9 cellular contexts compared by ENCODE assay signal in genomic region chr18:58321986-58322385, GRCh38.
DNase-seq lines count a peak whose midpoint lies in the region; ATAC-seq, FAIRE-seq and TF ChIP-seq lines count a peak whose summit lies in the region.
"Had no signal": no experiment of that assay in that cellular context is flagged by ENCODE, and none has a peak within 500 bp of the region (broad histone marks: within the 10 kb centered on the region; RNA-seq: fewer than 3 reads in every experiment).

No MANE protein-coding gene starts in this region.

- H3K27me3 ChIP-seq in naive thymus-derived CD4-positive, alpha-beta T cell (ENCODE audit: control insufficient read depth in 2 of 2, insufficient read depth in 2 of 2, low read length in 2 of 2) = no peaks in the 10 kb centered on the region

- ATAC-seq in HG03460 (IDR thresholded peaks at IDR 0.05; ENCODE audit: unreplicated experiment) = peak; percentile 76
- peak; percentile 77 for ATAC-seq in activated CD8-positive, alpha-beta T cell treated with anti-CD3 and anti-CD28 coated beads, Interleukin-2, amount 10 ng/mL, durations not matched to agents 7 days and 5 days
- peak; percentile 90 for ATAC-seq in naive thymus-derived CD4-positive, alpha-beta T cell

- H3K9me3 Mint-ChIP-seq in activated CD8-positive, alpha-beta T cell treated with anti-CD3 and anti-CD28 coated beads, Interleukin-2, amount 10 ng/mL, durations not matched to agents 7 days and 5 days (ENCODE audit: insufficient read depth) = no peaks in the 10 kb centered on the region
- H3K9me3 Mint-ChIP-seq in naive thymus-derived CD4-positive, alpha-beta T cell = no peaks in the 10 kb centered on the region

- no peak overlapping the region for H3K4me3 Mint-ChIP-seq in activated CD8-positive, alpha-beta T cell treated with anti-CD3 and anti-CD28 coated beads, Interleukin-2, amount 10 ng/mL, durations not matched to agents 7 days and 5 days
- H3K4me3 Mint-ChIP-seq in naive thymus-derived CD4-positive, alpha-beta T cell = peak overlapping the region in 9 of 10 donors; percentile 31 to 75 (median 57)

- no peaks in the 10 kb centered on the region for H3K9me3 ChIP-seq in naive thymus-derived CD4-positive, alpha-beta T cell (ENCODE audit: control insufficient read depth in 2 of 3, low read length in 3 of 3)

- H3K36me3 ChIP-seq in naive thymus-derived CD4-positive, alpha-beta T cell (ENCODE audit: control insufficient read depth in 2 of 3, insufficient read depth in 3 of 3, low read length in 3 of 3) = no peaks in the 10 kb centered on the region

- no peak overlapping the region for H3K27ac Mint-ChIP-seq in activated CD8-positive, alpha-beta T cell treated with anti-CD3 and anti-CD28 coated beads, Interleukin-2, amount 10 ng/mL, durations not matched to agents 7 days and 5 days
- H3K27ac Mint-ChIP-seq in naive thymus-derived CD4-positive, alpha-beta T cell = peak overlapping the region in 8 of 9 donors; percentile 7 to 75 (median 58)

- intact Hi-C loops in naive thymus-derived CD4-positive, alpha-beta T cell (cut with micrococcal nuclease) = loop anchor here (1.0 to 10.0 kb wide), 10 partner anchors 11 to 443 kb away; no protein-coding TSS in a partner anchor

- no peaks in the 10 kb centered on the region for H3K36me3 Mint-ChIP-seq in activated CD8-positive, alpha-beta T cell treated with anti-CD3 and anti-CD28 coated beads, Interleukin-2, amount 10 ng/mL, durations not matched to agents 7 days and 5 days (ENCODE audit: low read depth)
- H3K36me3 Mint-ChIP-seq in naive thymus-derived CD4-positive, alpha-beta T cell = no peaks in the 10 kb centered on the region

- peak; percentile 34 for DNase-seq in activated gamma-delta T cell treated with Interleukin-2 at 50 U/mL for 16 hours
- no peak for DNase-seq in activated gamma-delta T cell (lab: John Stamatoyannopoulos, UW)
- DNase-seq in NCI-H748 treated with DMSO at 0.1 percent for 48 hours (lab: John Stamatoyannopoulos, UW) = peak; percentile 75
- peak; percentile 59 for DNase-seq in activated CD8-positive, alpha-beta T cell treated with anti-CD3 and anti-CD28 coated beads, Interleukin-2, amount 10 ng/mL, durations not matched to agents 7 days and 5 days
- DNase-seq in erythroblast (lab: John Stamatoyannopoulos, UW) = peak; percentile 87 to 88
- peak in 8 of 9 donors; percentile 32 to 71 (median 64) for DNase-seq in naive thymus-derived CD4-positive, alpha-beta T cell
- DNase-seq in urothelium cell line (ENCODE audit: low spot score) = peak; percentile 51

- H3K4me1 Mint-ChIP-seq in activated CD8-positive, alpha-beta T cell treated with anti-CD3 and anti-CD28 coated beads, Interleukin-2, amount 10 ng/mL, durations not matched to agents 7 days and 5 days (ENCODE audit: low read depth) = peaks cover 4% of the 10 kb centered on the region
- peaks cover 7 to 25% (median 22%) of the 10 kb centered on the region in 7 donors for H3K4me1 Mint-ChIP-seq in naive thymus-derived CD4-positive, alpha-beta T cell

- no peak for TF ChIP-seq POLR2A in erythroblast (IDR thresholded peaks at IDR 0.05; ENCODE audit: low read length)

- POLR2A ChIA-PET in activated CD8-positive, alpha-beta T cell treated with anti-CD3 and anti-CD28 coated beads, Interleukin-2, amount 10 ng/mL, durations not matched to agents 7 days and 5 days (lab: Charles Lee) = no interaction called here
- POLR2A ChIA-PET in naive thymus-derived CD4-positive, alpha-beta T cell (lab: Charles Lee) = interaction anchor here (1.0 kb wide), 1 partner anchor 11 kb away, joined by 5 read pairs; no protein-coding TSS in a partner anchor

- peaks cover 0 to 13% of the 10 kb centered on the region in 2 donors for H3K4me1 ChIP-seq in naive thymus-derived CD4-positive, alpha-beta T cell (ENCODE audit: control insufficient read depth in 2 of 2, insufficient read depth in 2 of 2, low read length in 2 of 2)

- H3K27me3 Mint-ChIP-seq in activated CD8-positive, alpha-beta T cell treated with anti-CD3 and anti-CD28 coated beads, Interleukin-2, amount 10 ng/mL, durations not matched to agents 7 days and 5 days (ENCODE audit: low read depth) = no peaks in the 10 kb centered on the region
- peaks cover 0 to 12% (median 0%) of the 10 kb centered on the region in 5 donors for H3K27me3 Mint-ChIP-seq in naive thymus-derived CD4-positive, alpha-beta T cell

- FAIRE-seq in urothelium cell line (lab: Jason Lieb, UNC) = no peak
- FAIRE-seq: G401.6 had no signal

- no peak overlapping the region for H3K4me3 ChIP-seq in naive thymus-derived CD4-positive, alpha-beta T cell (ENCODE audit: low read length)

- CTCF ChIA-PET in activated CD8-positive, alpha-beta T cell treated with anti-CD3 and anti-CD28 coated beads, Interleukin-2, amount 10 ng/mL, durations not matched to agents 7 days and 5 days (lab: Charles Lee) = interaction anchor here (0.6 to 1.2 kb wide), 10 partner anchors 9 to 646 kb away, joined by 3 to 7 read pairs (median 4); no protein-coding TSS in a partner anchor
- CTCF ChIA-PET in naive thymus-derived CD4-positive, alpha-beta T cell (lab: Charles Lee) = interaction anchor here (0.6 to 1.6 kb wide), 14 partner anchors 11 to 444 kb away, joined by 3 to 18 read pairs (median 3); no protein-coding TSS in a partner anchor

- H3K27ac ChIP-seq in naive thymus-derived CD4-positive, alpha-beta T cell (ENCODE audit: low read depth, low read length) = no peak overlapping the region
